ENCODE assay signal across 1 cellular context in genomic region chr19:5341981-5342380, GRCh38.
TF ChIP-seq lines count a peak whose summit lies in the region.

No MANE protein-coding gene starts in this region.

TF ChIP-seq in HepG2, 621 proteins besides CTCF, POLR2A, EP300 and RAD21:
- no peak for TF ChIP-seq ZNF562 (CRISPR knock-in tag; IDR thresholded peaks at IDR 0.05; ENCODE audit: borderline replicate concordance)
- TF ChIP-seq KAT2B (IDR thresholded peaks at IDR 0.05; ENCODE audit: borderline replicate concordance, low read depth, low read length) = no peak
- TF ChIP-seq ZMYM3 (CRISPR knock-in tag; IDR thresholded peaks at IDR 0.05) = peak; percentile 64
- TF ChIP-seq PRDM15 (CRISPR knock-in tag; IDR thresholded peaks at IDR 0.05) = no peak
- no peak for TF ChIP-seq ZNF788 (CRISPR knock-in tag; IDR thresholded peaks at IDR 0.05; ENCODE audit: borderline replicate concordance)
- peak; percentile 63; the same call in 1 of the 2 replicates for TF ChIP-seq KDM1A (CRISPR knock-in tag; IDR thresholded peaks at IDR 0.05)
- TF ChIP-seq ZNF24 (IDR thresholded peaks at IDR 0.05) = peak; percentile 85
- no peak for TF ChIP-seq CBFB (CRISPR knock-in tag; IDR thresholded peaks at IDR 0.05)
- TF ChIP-seq ZNF691 (CRISPR knock-in tag; IDR thresholded peaks at IDR 0.05; ENCODE audit: borderline replicate concordance, low read depth) = 0 out of 2 replicates have a peak, but pooled peaks have one; percentile 26
- peak; percentile 94 for TF ChIP-seq ZNF629 (CRISPR knock-in tag; conservative IDR thresholded peaks at IDR 0.05)
